Comparison of ENCODE assay signal across 16 cellular contexts in genomic region chr14:68263563-68264350, GRCh38.
DNase-seq lines count a peak whose midpoint lies in the region; ATAC-seq, FAIRE-seq and TF ChIP-seq lines count a peak whose summit lies in the region.
"Had no signal": no experiment of that assay in that cellular context is flagged by ENCODE, and none has a peak within 500 bp of the region (broad histone marks: within the 10 kb centered on the region; RNA-seq: fewer than 3 reads in every experiment).

No MANE protein-coding gene starts in this region.

- TF ChIP-seq CTCF in WTC11 (IDR thresholded peaks at IDR 0.05) (no peak), foreskin fibroblast (IDR thresholded peaks at IDR 0.05; ENCODE audit: low read depth, low read length) (no peak), smooth muscle cell (IDR thresholded peaks at IDR 0.05; ENCODE audit: borderline replicate concordance, insufficient read depth, poor library complexity, severe bottlenecking) (no peak), upper lobe of right lung (IDR thresholded peaks at IDR 0.05) (no peak)

- H3K4me1 ChIP-seq in smooth muscle cell (ENCODE audit: low read depth): peaks cover 51% of the 10 kb centered on the region
- peaks cover 29% of the 10 kb centered on the region for H3K4me1 ChIP-seq in upper lobe of right lung
- H3K4me1 ChIP-seq in small intestine (ENCODE audit: control insufficient read depth in 2 of 2, insufficient read depth in 1 of 2, low read depth in 1 of 2, low read length in 1 of 2): peaks cover 0 to 11% of the 10 kb centered on the region in 2 donors
- H3K4me1 ChIP-seq: foreskin keratinocyte had no signal

- H3K9me3 ChIP-seq in smooth muscle cell (replicated peaks; ENCODE audit: low read depth) (no peaks in the 10 kb centered on the region), upper lobe of right lung (no peaks in the 10 kb centered on the region), small intestine (ENCODE audit: control insufficient read depth, low read depth) (no peaks in the 10 kb centered on the region)
- H3K9me3 ChIP-seq: lower lobe of right lung, suprapubic skin had no signal

- H3K9me3 Mint-ChIP-seq in WTC11: no peaks in the 10 kb centered on the region
- H3K9me3 Mint-ChIP-seq: activated CD4-positive, alpha-beta T cell treated with anti-CD3 and anti-CD28 coated beads, Interleukin-2, amount 10 ng/mL, durations not matched to agents 24 days and 14 days had no signal

- no peaks in the 10 kb centered on the region for H3K36me3 ChIP-seq in smooth muscle cell (ENCODE audit: low read depth)
- no peaks in the 10 kb centered on the region for H3K36me3 ChIP-seq in upper lobe of right lung
- H3K36me3 ChIP-seq in small intestine (ENCODE audit: control insufficient read depth in 2 of 2, insufficient read depth in 2 of 2, low read length in 2 of 2): no peaks in the 10 kb centered on the region
- H3K36me3 ChIP-seq: lower lobe of right lung, suprapubic skin had no signal

- H3K27me3 ChIP-seq in smooth muscle cell (ENCODE audit: low read depth): no peaks in the 10 kb centered on the region
- no peaks in the 10 kb centered on the region for H3K27me3 ChIP-seq in upper lobe of right lung
- H3K27me3 ChIP-seq in small intestine (ENCODE audit: control insufficient read depth in 2 of 2, insufficient read depth in 2 of 2, low read length in 2 of 2): no peaks in the 10 kb centered on the region
- H3K27me3 ChIP-seq: foreskin keratinocyte, suprapubic skin had no signal

- DNase-seq in GM18507 (ENCODE audit: extremely low spot score, insufficient read length, low read depth): no peak
- DNase-seq in WTC11 (ENCODE audit: low spot score): no peak
- DNase-seq in foreskin fibroblast: peak; percentile 56 to 77
- DNase-seq in smooth muscle cell (lab: John Stamatoyannopoulos, UW; ENCODE audit: unreplicated experiment): no peak
- no peak for DNase-seq in upper lobe of right lung
- no peak for DNase-seq in small intestine
- no peak for DNase-seq in OCI-M1 (lab: John Stamatoyannopoulos, UW)
- DNase-seq: activated CD4-positive, alpha-beta T cell treated with anti-CD3 and anti-CD28 coated beads, Interleukin-2, amount 10 ng/mL, durations not matched to agents 24 days and 14 days; activated T-cell treated with anti-CD3 and anti-CD28 coated beads for 4 hours; foreskin keratinocyte; lower lobe of right lung; NCI-H2029 treated with DMSO at 0.1 percent for 48 hours; NCI-H510A had no signal

- ATAC-seq in WTC11: peak; percentile 16
- ATAC-seq in upper lobe of right lung: no peak
- no peak for ATAC-seq in GM18907 (IDR thresholded peaks at IDR 0.05; ENCODE audit: unreplicated experiment)
- ATAC-seq: foreskin keratinocyte, lower lobe of right lung had no signal

- peak overlapping the region; percentile 25 for H3K4me2 ChIP-seq in smooth muscle cell

- H3K4me3 Mint-ChIP-seq in WTC11: no peak overlapping the region
- H3K4me3 Mint-ChIP-seq: activated CD4-positive, alpha-beta T cell treated with anti-CD3 and anti-CD28 coated beads, Interleukin-2, amount 10 ng/mL, durations not matched to agents 24 days and 14 days had no signal

- no peaks in the 10 kb centered on the region for H4K20me1 ChIP-seq in smooth muscle cell (ENCODE audit: low read depth)

- H2AFZ ChIP-seq in smooth muscle cell (ENCODE audit: low read depth): no peak overlapping the region

- intact Hi-C loops in upper lobe of right lung (cut with DNase I): no loop called here

- no peak overlapping the region for H3K27ac Mint-ChIP-seq in WTC11
- H3K27ac Mint-ChIP-seq: activated CD4-positive, alpha-beta T cell treated with anti-CD3 and anti-CD28 coated beads, Interleukin-2, amount 10 ng/mL, durations not matched to agents 24 days and 14 days had no signal

- H3K79me2 ChIP-seq in smooth muscle cell (ENCODE audit: low read depth): no peaks in the 10 kb centered on the region

- peaks cover 68% of the 10 kb centered on the region for H3K4me1 Mint-ChIP-seq in WTC11

- CTCF ChIA-PET in WTC11 (lab: Charles Lee): interaction anchor here (0.6 to 1.1 kb wide), 2 partner anchors 34 to 572 kb away, joined by 3 to 4 read pairs; no protein-coding TSS in a partner anchor

- peak overlapping the region; percentile 29 for H3K27ac ChIP-seq in smooth muscle cell (ENCODE audit: low read depth)
- H3K27ac ChIP-seq in upper lobe of right lung: no peak overlapping the region
- no peak overlapping the region for H3K27ac ChIP-seq in small intestine (ENCODE audit: low read depth in 1 of 2, low read length in 1 of 2)
- H3K27ac ChIP-seq: foreskin keratinocyte, lower lobe of right lung, suprapubic skin had no signal

- H3K4me3 ChIP-seq in foreskin fibroblast (ENCODE audit: low read depth in 1 of 2, low read length in 2 of 2): no peak overlapping the region
- H3K4me3 ChIP-seq in smooth muscle cell: no peak overlapping the region
- no peak overlapping the region for H3K4me3 ChIP-seq in upper lobe of right lung
- H3K4me3 ChIP-seq in small intestine (ENCODE audit: low read depth in 1 of 2, low read length in 2 of 2): no peak overlapping the region
- H3K4me3 ChIP-seq: lower lobe of right lung, suprapubic skin had no signal

- 71% methylated on average over 3 of the region's 3 CpGs for WGBS in smooth muscle cell (ENCODE audit: low lambda C conversion rate)
- WGBS in small intestine, 3 donors: 52 to 71% (median 68%) methylated on average over 3 of the region's 3 CpGs

- H3F3A ChIP-seq in smooth muscle cell (ENCODE audit: low read depth): no peaks in the 10 kb centered on the region

- H3K27me3 Mint-ChIP-seq in WTC11 (ENCODE audit: low read depth): no peaks in the 10 kb centered on the region
- H3K27me3 Mint-ChIP-seq: activated CD4-positive, alpha-beta T cell treated with anti-CD3 and anti-CD28 coated beads, Interleukin-2, amount 10 ng/mL, durations not matched to agents 24 days and 14 days; activated naive CD4-positive, alpha-beta T cell treated with anti-CD3 and anti-CD28 coated beads, Interleukin-2, amount 50 U/mL, for 24 hours had no signal

- FAIRE-seq in GM18507 (lab: Jason Lieb, UNC): peak; percentile 79
- no peak for FAIRE-seq in small intestine (lab: Jason Lieb, UNC)

- no peaks in the 10 kb centered on the region for H3K36me3 Mint-ChIP-seq in WTC11
- H3K36me3 Mint-ChIP-seq: activated naive CD4-positive, alpha-beta T cell treated with anti-CD3 and anti-CD28 coated beads, Interleukin-2, amount 50 U/mL, for 24 hours had no signal

- POLR2A ChIA-PET in WTC11 (lab: Charles Lee): no interaction called here

- H3K9ac ChIP-seq in smooth muscle cell (ENCODE audit: low read depth): no peak overlapping the region

TF ChIP-seq in WTC11, 78 proteins besides CTCF, POLR2A, EP300 and RAD21 (continues in another document):
- TF ChIP-seq ZSCAN18 (CRISPR knock-in tag; IDR thresholded peaks at IDR 0.05) (no peak), USF1 (CRISPR knock-in tag; IDR thresholded peaks at IDR 0.05) (no peak), CBFB (CRISPR knock-in tag; IDR thresholded peaks at IDR 0.05; ENCODE audit: low read depth) (no peak), CREB1 (CRISPR knock-in tag; IDR thresholded peaks at IDR 0.05) (no peak), ATF1 (CRISPR knock-in tag; IDR thresholded peaks at IDR 0.05) (no peak), OVOL2 (CRISPR knock-in tag; IDR thresholded peaks at IDR 0.05; ENCODE audit: borderline replicate concordance) (no peak), EMX1 (CRISPR knock-in tag; IDR thresholded peaks at IDR 0.05) (no peak), ZNF232 (CRISPR knock-in tag; IDR thresholded peaks at IDR 0.05) (no peak), KAT7 (CRISPR knock-in tag; IDR thresholded peaks at IDR 0.05; ENCODE audit: borderline replicate concordance) (no peak), RORB (CRISPR knock-in tag; IDR thresholded peaks at IDR 0.05) (no peak), JUN (CRISPR knock-in tag; IDR thresholded peaks at IDR 0.05) (no peak), ATF6 (CRISPR knock-in tag; IDR thresholded peaks at IDR 0.05) (no peak), ATF3 (CRISPR knock-in tag; conservative IDR thresholded peaks at IDR 0.05) (no peak), SP1 (CRISPR knock-in tag; conservative IDR thresholded peaks at IDR 0.05) (no peak), ZNF396 (CRISPR knock-in tag; IDR thresholded peaks at IDR 0.05; ENCODE audit: borderline replicate concordance) (no peak), SMAD4 (CRISPR knock-in tag; IDR thresholded peaks at IDR 0.05) (no peak)

Comparison
In these comparisons a context has a peak if more than half of its experiments do, and no peak if none do; other contexts are left out.
1. DNase-seq: peak in foreskin fibroblast (2 of 2); none in GM18507 (single experiment), WTC11 (single experiment), smooth muscle cell (single experiment), upper lobe of right lung (single experiment), small intestine (single experiment) and OCI-M1 (single experiment).